ENCODE assay signal across 8 cellular contexts in the genomic region with DNA sequence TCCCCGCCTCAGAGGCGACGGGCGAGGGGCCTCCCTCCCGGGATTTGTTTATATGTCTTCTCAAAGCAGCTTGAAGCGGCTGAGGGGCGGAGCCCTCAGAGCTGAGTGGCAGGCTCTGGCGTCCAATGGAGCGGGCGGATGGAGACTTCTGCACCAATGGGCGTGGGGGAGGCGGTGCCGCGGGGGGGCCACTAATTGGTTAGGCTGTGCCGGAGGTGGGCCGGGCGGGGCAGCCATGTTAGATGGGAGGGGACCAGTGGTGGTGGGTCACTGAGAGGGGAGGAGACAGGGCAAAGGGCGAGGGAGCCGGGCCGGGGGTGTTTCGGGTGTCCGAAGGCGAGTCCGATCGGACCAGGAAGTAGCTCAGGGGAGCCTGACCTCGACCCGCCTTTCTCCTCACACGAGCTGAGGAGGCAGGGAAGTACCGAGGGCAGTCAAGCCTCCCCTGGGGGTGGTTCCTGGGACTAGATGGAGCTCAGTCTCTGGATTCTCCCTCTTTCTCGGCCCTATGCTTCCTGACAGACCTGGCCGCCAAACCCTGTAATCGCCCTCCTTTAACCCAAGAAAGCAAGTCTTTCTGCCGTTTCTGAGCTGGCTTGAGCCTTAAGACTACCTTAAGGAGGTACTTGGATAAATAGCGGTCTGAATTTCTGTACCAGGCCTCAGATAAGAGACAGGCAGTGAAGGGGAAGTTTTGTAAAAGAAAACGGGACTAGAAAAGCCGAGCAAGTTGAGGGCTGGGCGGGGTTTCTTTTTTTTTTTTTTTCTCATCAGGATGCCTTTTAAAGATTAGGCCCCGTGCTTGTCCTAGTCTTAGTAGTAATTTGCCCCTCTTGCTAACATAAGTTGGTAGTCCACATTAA. TPM values are rescaled to one million over a fixed set of nuclear protein-coding genes. Genes with fewer than 3 reads are reported as not detected.
DNase-seq lines count a peak whose midpoint lies in the region; ATAC-seq and TF ChIP-seq lines count a peak whose summit lies in the region.

No MANE protein-coding gene starts in this region.

- CTCF ChIA-PET in WTC11 (lab: Charles Lee), result interaction anchor here (0.6 to 3.0 kb wide), 22 partner anchors 9 to 350 kb away, joined by 3 to 28 read pairs (median 4); partner anchors contain the start of genes ATP6V0E1 and BNIP1

- H3K4me3 ChIP-seq in cardiac fibroblast (replicated peaks in 1 of 2; ENCODE audit: low read depth in 2 of 2, low read length in 2 of 2), result peak overlapping the region; percentile 78 to 87

- POLR2A ChIA-PET in WTC11 (lab: Charles Lee), result interaction anchor here (0.6 to 1.5 kb wide), 10 partner anchors 12 to 699 kb away, joined by 3 to 14 read pairs (median 3); partner anchors contain the start of genes ATP6V0E1, BNIP1, DUSP1 and NKX2-5

- H3K9me3 Mint-ChIP-seq in WTC11 (no peaks in the 10 kb centered on the region), immature natural killer cell (no peaks in the 10 kb centered on the region)

- no peaks in the 10 kb centered on the region for H3K36me3 Mint-ChIP-seq in WTC11
- no peaks in the 10 kb centered on the region for H3K36me3 Mint-ChIP-seq in immature natural killer cell

- H3K27ac Mint-ChIP-seq in WTC11 (peak overlapping the region; percentile 98), immature natural killer cell (peak overlapping the region; percentile 90 to 96 (median 92))

- peak; percentile 99 for DNase-seq in AG08396 (ENCODE audit: low spot score)
- peak; percentile 92 for DNase-seq in NCI-H2227 treated with DMSO at 0.1 percent for 48 hours (lab: John Stamatoyannopoulos, UW)
- peak; percentile 100 for DNase-seq in WTC11 (ENCODE audit: low spot score)
- peak; percentile 99 for DNase-seq in cardiac fibroblast (ENCODE audit: low read depth in 2 of 2)
- peak; percentile 97 to 98 (median 97) for DNase-seq in immature natural killer cell
- DNase-seq in smooth muscle cell of the brain vasculature (ENCODE audit: low read depth, low spot score), result peak; percentile 98

- H3K27me3 Mint-ChIP-seq in WTC11 (ENCODE audit: low read depth) (no peaks in the 10 kb centered on the region), immature natural killer cell (ENCODE audit: low read depth in 3 of 3) (peaks cover 7 to 13% (median 8%) of the 10 kb centered on the region in 3 donors)

- peak; percentile 69 for TF ChIP-seq POLR2A in GM18951 (IDR thresholded peaks at IDR 0.05; ENCODE audit: extremely low read depth, insufficient read depth, insufficient read length)

- ATAC-seq in HG03175 (IDR thresholded peaks at IDR 0.05; ENCODE audit: unreplicated experiment) (peak; percentile 80), WTC11 (peak; percentile 91)

- H3K4me1 Mint-ChIP-seq in WTC11 (peaks cover 14% of the 10 kb centered on the region), immature natural killer cell (peaks cover 39 to 53% of the 10 kb centered on the region in 2 donors)

- H3K4me3 Mint-ChIP-seq in WTC11 (peak overlapping the region; percentile 93), immature natural killer cell (peak overlapping the region; percentile 92 to 97 (median 94))

- in situ Hi-C loops in GM18951 (cut with MboI; ENCODE audit: low sequenced_read_pairs, unreplicated experiment), result no loop called here

- TF ChIP-seq CTCF in WTC11 (IDR thresholded peaks at IDR 0.05) (no peak), cardiac fibroblast (IDR thresholded peaks at IDR 0.05; ENCODE audit: low read depth, low read length) (peak; percentile 31)

TF ChIP-seq in WTC11, 78 proteins besides CTCF, POLR2A, EP300 and RAD21:
- TF ChIP-seq GTF2I (CRISPR knock-in tag; conservative IDR thresholded peaks at IDR 0.05), result no peak
- no peak for TF ChIP-seq AR (CRISPR knock-in tag; IDR thresholded peaks at IDR 0.05)
- TF ChIP-seq FOXP4 (CRISPR knock-in tag; IDR thresholded peaks at IDR 0.05), result no peak
- TF ChIP-seq NFYB (CRISPR knock-in tag; conservative IDR thresholded peaks at IDR 0.05; ENCODE audit: low read depth), result peak; percentile 95
- peak; percentile 99 for TF ChIP-seq SP1 (CRISPR knock-in tag; conservative IDR thresholded peaks at IDR 0.05)
- TF ChIP-seq ETV6 (CRISPR knock-in tag; IDR thresholded peaks at IDR 0.05), result peak; percentile 21; the same call in 1 of the 2 replicates
- peak; percentile 98 for TF ChIP-seq FOXK1 (CRISPR knock-in tag; IDR thresholded peaks at IDR 0.05)
- TF ChIP-seq ZNF138 (CRISPR knock-in tag; conservative IDR thresholded peaks at IDR 0.05), result no peak
- no peak for TF ChIP-seq ELF4 (CRISPR knock-in tag; IDR thresholded peaks at IDR 0.05; ENCODE audit: low read depth)
- TF ChIP-seq ZBTB43 (CRISPR knock-in tag; IDR thresholded peaks at IDR 0.05), result no peak
- TF ChIP-seq, protein P1, sequence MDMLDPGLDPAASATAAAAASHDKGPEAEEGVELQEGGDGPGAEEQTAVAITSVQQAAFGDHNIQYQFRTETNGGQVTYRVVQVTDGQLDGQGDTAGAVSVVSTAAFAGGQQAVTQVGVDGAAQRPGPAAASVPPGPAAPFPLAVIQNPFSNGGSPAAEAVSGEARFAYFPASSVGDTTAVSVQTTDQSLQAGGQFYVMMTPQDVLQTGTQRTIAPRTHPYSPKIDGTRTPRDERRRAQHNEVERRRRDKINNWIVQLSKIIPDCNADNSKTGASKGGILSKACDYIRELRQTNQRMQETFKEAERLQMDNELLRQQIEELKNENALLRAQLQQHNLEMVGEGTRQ (CRISPR knock-in tag; IDR thresholded peaks at IDR 0.05), result peak; percentile 68
- 0 out of 2 replicates have a peak, but pooled peaks have one; percentile 19 for TF ChIP-seq GABPB1 (CRISPR knock-in tag; IDR thresholded peaks at IDR 0.05)
- no peak for TF ChIP-seq GRHL2 (CRISPR knock-in tag; IDR thresholded peaks at IDR 0.05; ENCODE audit: insufficient replicate concordance, severe bottlenecking)

RNA-seq across cellular contexts. Expression of gene CREBRF, which starts 1.1 kb away (rescaled TPM):
- 5.7 to 7.2 TPM (median 6.3 TPM) in 3 replicates for total RNA-seq in WTC11 (2021)
- polyA plus RNA-seq in immature natural killer cell, result 10 to 100 TPM; 40.6 to 71.2 (median 48.5) TPM

Comparison
In these comparisons a context has a peak if more than half of its experiments do, and no peak if none do; other contexts are left out.
1. Peak in every context shown above with its lines: DNase-seq, ATAC-seq and H3K4me3 ChIP-seq.